Comparison of ENCODE assay signal across 10 cellular contexts in genomic region chr10:97640868-97641811, GRCh38. TPM values are rescaled to one million over a fixed set of nuclear protein-coding genes. Genes with fewer than 3 reads are reported as not detected.
DNase-seq lines count a peak whose midpoint lies in the region; ATAC-seq and TF ChIP-seq lines count a peak whose summit lies in the region.
"Had no signal": no experiment of that assay in that cellular context is flagged by ENCODE, and none has a peak within 500 bp of the region (broad histone marks: within the 10 kb centered on the region; RNA-seq: fewer than 3 reads in every experiment).

No MANE protein-coding gene starts in this region.

- POLR2A ChIA-PET in CD8-positive, alpha-beta memory T cell (lab: Charles Lee) = interaction anchor here (1.0 to 1.3 kb wide), 2 partner anchors 46 to 95 kb away, joined by 4 read pairs; partner anchors contain the start of gene AVPI1
- POLR2A ChIA-PET in activated CD4-positive, alpha-beta memory T cell treated with anti-CD3 and anti-CD28 coated beads, Interleukin-2, amount 10 ng/mL, durations not matched to agents 7 days and 5 days (lab: Charles Lee) = interaction anchor here (0.6 to 2.3 kb wide), 13 partner anchors 8 to 494 kb away, joined by 3 to 13 read pairs (median 3); partner anchors contain the start of genes AVPI1, R3HCC1L and ZFYVE27
- POLR2A ChIA-PET in naive thymus-derived CD4-positive, alpha-beta T cell (lab: Charles Lee) = interaction anchor here (0.6 to 1.2 kb wide), 4 partner anchors 17 to 96 kb away, joined by 3 to 7 read pairs (median 4); partner anchors contain the start of genes AVPI1 and ZFYVE27

- no peaks in the 10 kb centered on the region for H3K9me3 Mint-ChIP-seq in CD8-positive, alpha-beta memory T cell
- H3K9me3 Mint-ChIP-seq in IgD-negative memory B cell = no peaks in the 10 kb centered on the region
- no peaks in the 10 kb centered on the region for H3K9me3 Mint-ChIP-seq in activated CD4-positive, alpha-beta memory T cell treated with anti-CD3 and anti-CD28 coated beads, Interleukin-2, amount 10 ng/mL, durations not matched to agents 7 days and 5 days
- H3K9me3 Mint-ChIP-seq in naive thymus-derived CD4-positive, alpha-beta T cell = no peaks in the 10 kb centered on the region

- DNase-seq in CD8-positive, alpha-beta memory T cell = peak in 4 of 5 donors; percentile 2 to 50 (median 6)
- peak; percentile 24 for DNase-seq in activated CD4-positive, alpha-beta memory T cell treated with anti-CD3 and anti-CD28 coated beads, Interleukin-2, amount 10 ng/mL, durations not matched to agents 7 days and 5 days
- peak; percentile 53 to 75 for DNase-seq in fibroblast of lung (ENCODE audit: low read depth in 2 of 2)
- peak in 5 of 9 donors; percentile 2 to 19 (median 11) for DNase-seq in naive thymus-derived CD4-positive, alpha-beta T cell
- DNase-seq in ureter (ENCODE audit: low spot score) = peak; percentile 51
- DNase-seq in SK-N-DZ (ENCODE audit: low spot score) = no peak

- peak overlapping the region; percentile 51 for H2AFZ ChIP-seq in fibroblast of lung (ENCODE audit: low read length)

- peaks cover 28 to 36% (median 30%) of the 10 kb centered on the region in 3 donors for H3K4me1 Mint-ChIP-seq in CD8-positive, alpha-beta memory T cell
- H3K4me1 Mint-ChIP-seq in IgD-negative memory B cell = peaks cover 6 to 21% (median 18%) of the 10 kb centered on the region in 3 donors
- peaks cover 23% of the 10 kb centered on the region for H3K4me1 Mint-ChIP-seq in activated CD4-positive, alpha-beta memory T cell treated with anti-CD3 and anti-CD28 coated beads, Interleukin-2, amount 10 ng/mL, durations not matched to agents 7 days and 5 days
- H3K4me1 Mint-ChIP-seq in naive thymus-derived CD4-positive, alpha-beta T cell = peaks cover 10 to 34% (median 28%) of the 10 kb centered on the region in 7 donors

- no peaks in the 10 kb centered on the region for H3K36me3 ChIP-seq in CD8-positive, alpha-beta memory T cell (ENCODE audit: insufficient read depth, low read length)
- peaks cover 3% of the 10 kb centered on the region for H3K36me3 ChIP-seq in fibroblast of lung (ENCODE audit: control insufficient read depth, insufficient read depth, low read length)
- peaks cover 0 to 6% (median 0%) of the 10 kb centered on the region in 3 experiments for H3K36me3 ChIP-seq in naive thymus-derived CD4-positive, alpha-beta T cell (ENCODE audit: control insufficient read depth in 2 of 3, insufficient read depth in 3 of 3, low read length in 3 of 3)

- CTCF ChIA-PET in CD8-positive, alpha-beta memory T cell (lab: Charles Lee) = interaction anchor here (0.9 kb wide), 1 partner anchor 151 kb away, joined by 3 read pairs; no protein-coding TSS in a partner anchor
- CTCF ChIA-PET in activated CD4-positive, alpha-beta memory T cell treated with anti-CD3 and anti-CD28 coated beads, Interleukin-2, amount 10 ng/mL, durations not matched to agents 7 days and 5 days (lab: Charles Lee) = interaction anchor here (1.0 to 2.6 kb wide), 4 partner anchors 8 to 45 kb away, joined by 3 to 11 read pairs (median 4); partner anchors contain the start of gene AVPI1
- CTCF ChIA-PET in naive thymus-derived CD4-positive, alpha-beta T cell (lab: Charles Lee) = interaction anchor here (0.7 to 1.2 kb wide), 2 partner anchors 8 to 68 kb away, joined by 3 read pairs; no protein-coding TSS in a partner anchor

- H3K79me2 ChIP-seq in fibroblast of lung (ENCODE audit: control insufficient read depth, insufficient read depth, low read length) = peaks cover 44% of the 10 kb centered on the region

- peak; percentile 9 for ATAC-seq in GM21447 (IDR thresholded peaks at IDR 0.05; ENCODE audit: unreplicated experiment)
- ATAC-seq in naive thymus-derived CD4-positive, alpha-beta T cell = peak; percentile 21

- intact Hi-C loops in naive thymus-derived CD4-positive, alpha-beta T cell (cut with micrococcal nuclease) = loop anchor here (1.0 to 5.0 kb wide), 20 partner anchors 8 to 1980 kb away; partner anchors contain the start of genes AVPI1 (in 2 of the 2), FRAT2 (in 2 of the 2), MMS19 (in 2 of the 2) and TM9SF3 (in 2 of the 2)

- H3K27me3 ChIP-seq in CD8-positive, alpha-beta memory T cell (ENCODE audit: insufficient read depth, low read length, poor library complexity, severe bottlenecking) = no peaks in the 10 kb centered on the region
- no peaks in the 10 kb centered on the region for H3K27me3 ChIP-seq in fibroblast of lung (ENCODE audit: control insufficient read depth, insufficient read depth, low read length)
- H3K27me3 ChIP-seq in naive thymus-derived CD4-positive, alpha-beta T cell (ENCODE audit: control insufficient read depth in 2 of 2, insufficient read depth in 2 of 2, low read length in 2 of 2) = no peaks in the 10 kb centered on the region

- H3K4me3 ChIP-seq in CD8-positive, alpha-beta memory T cell (ENCODE audit: low read length) = peak overlapping the region; percentile 78
- H3K4me3 ChIP-seq in fibroblast of lung (replicated peaks in 1 of 4; ENCODE audit: control extremely low read depth in 1 of 4, insufficient read depth in 1 of 4, low read depth in 3 of 4, low read length in 4 of 4) = peak overlapping the region; percentile 69 to 99 (median 90)
- H3K4me3 ChIP-seq in naive thymus-derived CD4-positive, alpha-beta T cell (ENCODE audit: low read length) = peak overlapping the region; percentile 82

- H3K27ac Mint-ChIP-seq in CD8-positive, alpha-beta memory T cell = peak overlapping the region; percentile 83 to 99 (median 90)
- peak overlapping the region; percentile 89 to 98 (median 96) for H3K27ac Mint-ChIP-seq in IgD-negative memory B cell
- H3K27ac Mint-ChIP-seq in activated CD4-positive, alpha-beta memory T cell treated with anti-CD3 and anti-CD28 coated beads, Interleukin-2, amount 10 ng/mL, durations not matched to agents 7 days and 5 days = peak overlapping the region; percentile 81
- H3K27ac Mint-ChIP-seq in naive thymus-derived CD4-positive, alpha-beta T cell = peak overlapping the region; percentile 60 to 94 (median 88)

- H3K4me2 ChIP-seq in fibroblast of lung (ENCODE audit: extremely low read depth, insufficient read depth, low read length) = peak overlapping the region; percentile 85

- TF ChIP-seq CTCF in fibroblast of lung (conservative IDR thresholded peaks at IDR 0.05 in 1 of 2, IDR thresholded peaks at IDR 0.05 in 1 of 2; ENCODE audit: low read depth in 1 of 2, low read length in 2 of 2) = no peak

- H4K20me1 ChIP-seq in fibroblast of lung (ENCODE audit: control insufficient read depth, extremely low read depth, insufficient read depth, low read length) = no peaks in the 10 kb centered on the region

- H3K4me1 ChIP-seq in CD8-positive, alpha-beta memory T cell (ENCODE audit: insufficient read depth, low read length) = peaks cover 18% of the 10 kb centered on the region
- H3K4me1 ChIP-seq in fibroblast of lung (ENCODE audit: control insufficient read depth, extremely low read depth, insufficient read depth, low read length) = peaks cover 2% of the 10 kb centered on the region
- H3K4me1 ChIP-seq in naive thymus-derived CD4-positive, alpha-beta T cell (ENCODE audit: control insufficient read depth in 2 of 2, insufficient read depth in 2 of 2, low read length in 2 of 2) = peaks cover 4 to 15% of the 10 kb centered on the region in 2 donors

- no peaks in the 10 kb centered on the region for H3K27me3 Mint-ChIP-seq in CD8-positive, alpha-beta memory T cell
- H3K27me3 Mint-ChIP-seq in IgD-negative memory B cell = no peaks in the 10 kb centered on the region
- H3K27me3 Mint-ChIP-seq in activated CD4-positive, alpha-beta memory T cell treated with anti-CD3 and anti-CD28 coated beads, Interleukin-2, amount 10 ng/mL, durations not matched to agents 7 days and 5 days = no peaks in the 10 kb centered on the region
- no peaks in the 10 kb centered on the region for H3K27me3 Mint-ChIP-seq in naive thymus-derived CD4-positive, alpha-beta T cell

- H3K9me3 ChIP-seq in CD8-positive, alpha-beta memory T cell (ENCODE audit: low read length) = no peaks in the 10 kb centered on the region
- no peaks in the 10 kb centered on the region for H3K9me3 ChIP-seq in fibroblast of lung (ENCODE audit: control insufficient read depth, insufficient read depth, low read depth, low read length)
- no peaks in the 10 kb centered on the region for H3K9me3 ChIP-seq in naive thymus-derived CD4-positive, alpha-beta T cell (ENCODE audit: control insufficient read depth in 2 of 3, low read length in 3 of 3)

- H3K4me3 Mint-ChIP-seq in CD8-positive, alpha-beta memory T cell = peak overlapping the region; percentile 94 to 99 (median 96)
- H3K4me3 Mint-ChIP-seq in IgD-negative memory B cell = peak overlapping the region; percentile 94 to 100 (median 98)
- peak overlapping the region; percentile 95 for H3K4me3 Mint-ChIP-seq in activated CD4-positive, alpha-beta memory T cell treated with anti-CD3 and anti-CD28 coated beads, Interleukin-2, amount 10 ng/mL, durations not matched to agents 7 days and 5 days
- H3K4me3 Mint-ChIP-seq in naive thymus-derived CD4-positive, alpha-beta T cell = peak overlapping the region; percentile 64 to 99 (median 94)

- peaks cover 0 to 23% (median 5%) of the 10 kb centered on the region in 3 donors for H3K36me3 Mint-ChIP-seq in CD8-positive, alpha-beta memory T cell
- H3K36me3 Mint-ChIP-seq in IgD-negative memory B cell = peaks cover 10% of the 10 kb centered on the region
- H3K36me3 Mint-ChIP-seq in activated CD4-positive, alpha-beta memory T cell treated with anti-CD3 and anti-CD28 coated beads, Interleukin-2, amount 10 ng/mL, durations not matched to agents 7 days and 5 days (ENCODE audit: low read depth) = peaks cover 26% of the 10 kb centered on the region
- peaks cover 0 to 14% (median 7%) of the 10 kb centered on the region in 5 donors for H3K36me3 Mint-ChIP-seq in naive thymus-derived CD4-positive, alpha-beta T cell

- peak overlapping the region; percentile 94 for H3K9ac ChIP-seq in fibroblast of lung (ENCODE audit: insufficient read depth, low read length)

- peak overlapping the region; percentile 65 for H3K27ac ChIP-seq in CD8-positive, alpha-beta memory T cell (ENCODE audit: low read depth, low read length)
- peak overlapping the region; percentile 95 for H3K27ac ChIP-seq in fibroblast of lung (ENCODE audit: insufficient read depth, low read length)
- peak overlapping the region; percentile 70 for H3K27ac ChIP-seq in naive thymus-derived CD4-positive, alpha-beta T cell (ENCODE audit: low read depth, low read length)

RNA-seq across cellular contexts. Expression of gene PI4K2A, which starts 0.7 kb away (rescaled TPM):
- total RNA-seq in CD8-positive, alpha-beta memory T cell = 10 to 100 TPM; 15.6 to 15.9 TPM
- polyA plus RNA-seq in CD8-positive, alpha-beta memory T cell = 11.4 TPM
- polyA plus RNA-seq in IgD-negative memory B cell (10.0 TPM), fibroblast of lung (30.7 and 47.2 TPM in 2 replicates)
- 10 to 100 TPM; 13.3 TPM for total RNA-seq in activated CD4-positive, alpha-beta memory T cell treated with anti-CD3 and anti-CD28 coated beads, Interleukin-2, amount 10 ng/mL, durations not matched to agents 7 days and 5 days
- total RNA-seq in fibroblast of lung (16.4 and 26.6 TPM in 2 replicates), ureter (16.7 TPM)
- 22.7 and 35.4 TPM in 2 replicates for polyA plus RNA-seq in fibroblast of lung (2012)
- polyA minus RNA-seq in fibroblast of lung (ENCODE audit: low replicate concordance) = 33.3 and 51.5 TPM in 2 replicates
- total RNA-seq in naive thymus-derived CD4-positive, alpha-beta T cell = 10 to 100 TPM in 4 of 5 experiments, 1 to 10 TPM in 1; 9.0 to 33.8 (median 11.0) TPM
- polyA plus RNA-seq in naive thymus-derived CD4-positive, alpha-beta T cell = 1 to 10 TPM; 5.5 to 8.7 TPM
- 26.0 and 31.6 TPM in 2 replicates for polyA plus RNA-seq in SK-N-DZ (2014; cell fraction: cytosol; rRNA removed)
- 15.4 and 15.8 TPM in 2 replicates for polyA plus RNA-seq in SK-N-DZ (2014; cell fraction: nucleus; rRNA removed)

RNA-seq across cellular contexts. Expression of gene MORN4, which starts 7.8 kb away (rescaled TPM):
- 1 to 10 TPM; 2.7 to 3.1 TPM for total RNA-seq in CD8-positive, alpha-beta memory T cell
- 1.7 TPM for polyA plus RNA-seq in CD8-positive, alpha-beta memory T cell
- polyA plus RNA-seq in IgD-negative memory B cell (2.1 TPM), fibroblast of lung (11.0 and 13.2 TPM in 2 replicates)
- 1 to 10 TPM; 2.6 to 4.3 TPM for total RNA-seq in activated CD4-positive, alpha-beta memory T cell treated with anti-CD3 and anti-CD28 coated beads, Interleukin-2, amount 10 ng/mL, durations not matched to agents 7 days and 5 days
- total RNA-seq in fibroblast of lung (6.4 and 13.4 TPM in 2 replicates), ureter (12.9 TPM)
- polyA plus RNA-seq in fibroblast of lung (2012) = 11.6 and 12.1 TPM in 2 replicates
- polyA minus RNA-seq in fibroblast of lung (ENCODE audit: low replicate concordance) = 2.2 and 3.7 TPM in 2 replicates
- 1 to 10 TPM in 4 of 5 experiments, under 1 TPM in 1; 0.78 to 4.1 (median 1.5) TPM for total RNA-seq in naive thymus-derived CD4-positive, alpha-beta T cell
- 1 to 10 TPM; 1.3 to 5.9 TPM for polyA plus RNA-seq in naive thymus-derived CD4-positive, alpha-beta T cell
- polyA plus RNA-seq in SK-N-DZ (2014; cell fraction: cytosol; rRNA removed) = 21.4 and 25.2 TPM in 2 replicates
- polyA plus RNA-seq in SK-N-DZ (2014; cell fraction: nucleus; rRNA removed) = 7.0 and 20.4 TPM in 2 replicates

RNA-seq across cellular contexts. Expression of gene AVPI1, which starts 45.9 kb away (rescaled TPM):
- 1 to 10 TPM; 2.3 TPM for total RNA-seq in CD8-positive, alpha-beta memory T cell
- polyA plus RNA-seq in CD8-positive, alpha-beta memory T cell = 3.1 TPM
- 3.3 TPM for polyA plus RNA-seq in IgD-negative memory B cell
- 1 to 10 TPM; 1.8 to 1.9 TPM for total RNA-seq in activated CD4-positive, alpha-beta memory T cell treated with anti-CD3 and anti-CD28 coated beads, Interleukin-2, amount 10 ng/mL, durations not matched to agents 7 days and 5 days
- 31.8 and 77.5 TPM in 2 replicates for total RNA-seq in fibroblast of lung
- polyA plus RNA-seq in fibroblast of lung = 14.3 and 14.9 TPM in 2 replicates
- 25.4 and 27.1 TPM in 2 replicates for polyA plus RNA-seq in fibroblast of lung (2012)
- polyA minus RNA-seq in fibroblast of lung (ENCODE audit: low replicate concordance) = 21.2 and 26.7 TPM in 2 replicates
- total RNA-seq in naive thymus-derived CD4-positive, alpha-beta T cell = 10 to 100 TPM in 1 of 5 experiments, 1 to 10 TPM in 3, under 1 TPM in 1; 0.65 to 10.6 (median 2.5) TPM
- 1 to 10 TPM; 1.4 to 1.9 TPM for polyA plus RNA-seq in naive thymus-derived CD4-positive, alpha-beta T cell
- 11.7 TPM for total RNA-seq in ureter
- polyA plus RNA-seq in SK-N-DZ (2014; cell fraction: cytosol; rRNA removed) = 8.0 and 9.5 TPM in 2 replicates
- 6.8 and 8.0 TPM in 2 replicates for polyA plus RNA-seq in SK-N-DZ (2014; cell fraction: nucleus; rRNA removed)

RNA-seq across cellular contexts. Expression of gene C10orf62, which starts 51.6 kb away (rescaled TPM):
- not detected for total RNA-seq in CD8-positive, alpha-beta memory T cell
- not detected for polyA plus RNA-seq in CD8-positive, alpha-beta memory T cell
- polyA plus RNA-seq in IgD-negative memory B cell = not detected
- not detected for total RNA-seq in activated CD4-positive, alpha-beta memory T cell treated with anti-CD3 and anti-CD28 coated beads, Interleukin-2, amount 10 ng/mL, durations not matched to agents 7 days and 5 days
- not detected in 2 replicates for total RNA-seq in fibroblast of lung
- polyA plus RNA-seq in fibroblast of lung = not detected in 2 replicates
- polyA plus RNA-seq in fibroblast of lung (2012) = not detected in 2 replicates
- not detected in 2 replicates for polyA minus RNA-seq in fibroblast of lung (ENCODE audit: low replicate concordance)
- total RNA-seq in naive thymus-derived CD4-positive, alpha-beta T cell = not detected
- polyA plus RNA-seq in naive thymus-derived CD4-positive, alpha-beta T cell = not detected
- not detected for total RNA-seq in ureter
- 0.32 TPM in 1 of 2 replicates, not detected in the other for polyA plus RNA-seq in SK-N-DZ (2014; cell fraction: cytosol; rRNA removed)
- polyA plus RNA-seq in SK-N-DZ (2014; cell fraction: nucleus; rRNA removed) = 0.16 and 0.19 TPM in 2 replicates
- total RNA-seq: T-helper 1 cell treated with Interleukin-12 subunit alpha and Interleukin-12 subunit beta and Interleukin-4 antibody, amounts not matched to agents 30 ng/mL and 1 ng/mL, for 36 hours; temporal lobe had no signal

RNA-seq across cellular contexts. Expression of gene HOGA1, which starts 57.0 kb away (rescaled TPM):
- not detected for total RNA-seq in CD8-positive, alpha-beta memory T cell
- polyA plus RNA-seq in CD8-positive, alpha-beta memory T cell = not detected
- polyA plus RNA-seq in IgD-negative memory B cell (not detected), fibroblast of lung (0.58 and 0.79 TPM in 2 replicates)
- not detected for total RNA-seq in activated CD4-positive, alpha-beta memory T cell treated with anti-CD3 and anti-CD28 coated beads, Interleukin-2, amount 10 ng/mL, durations not matched to agents 7 days and 5 days
- total RNA-seq in fibroblast of lung (1.0 and 1.5 TPM in 2 replicates), ureter (1.3 TPM)
- polyA plus RNA-seq in fibroblast of lung (2012) = 0.52 and 0.84 TPM in 2 replicates
- polyA minus RNA-seq in fibroblast of lung (ENCODE audit: low replicate concordance) = 0.11 and 1.6 TPM in 2 replicates
- total RNA-seq in naive thymus-derived CD4-positive, alpha-beta T cell = not detected
- polyA plus RNA-seq in naive thymus-derived CD4-positive, alpha-beta T cell = not detected
- 4.3 and 6.6 TPM in 2 replicates for polyA plus RNA-seq in SK-N-DZ (2014; cell fraction: cytosol; rRNA removed)
- 4.4 and 5.9 TPM in 2 replicates for polyA plus RNA-seq in SK-N-DZ (2014; cell fraction: nucleus; rRNA removed)
- total RNA-seq: T-helper 1 cell treated with Interleukin-12 subunit alpha and Interleukin-12 subunit beta and Interleukin-4 antibody, amounts not matched to agents 30 ng/mL and 1 ng/mL, for 36 hours had no signal
